ENCODE assay signal across 16 cellular contexts in genomic region chr5:142114686-142115085, GRCh38.
"Had no signal": no experiment of that assay in that cellular context is flagged by ENCODE, and none has a peak within 500 bp of the region (broad histone marks: within the 10 kb centered on the region; RNA-seq: fewer than 3 reads in every experiment).

No MANE protein-coding gene starts in this region.

- H3K27ac Mint-ChIP-seq: activated naive CD8-positive, alpha-beta T cell treated with anti-CD3 and anti-CD28 coated beads, Interleukin-2, amount 10 ng/mL, durations not matched to agents 7 days and 5 days; endodermal cell; nephron; T-helper 2 cell treated with Interferon-gamma antibody and Interleukin-4, amounts not matched to agents 5 μg/mL and 100 μg/mL, for 36 hours had no signal

- H3K27ac ChIP-seq: left lung, prostate gland, stomach had no signal

- H3K4me1 ChIP-seq: prostate gland had no signal

- ATAC-seq: left lung, sciatic nerve had no signal

- H3K9me3 Mint-ChIP-seq: activated naive CD8-positive, alpha-beta T cell treated with anti-CD3 and anti-CD28 coated beads, Interleukin-2, amount 10 ng/mL, durations not matched to agents 7 days and 5 days; endodermal cell; nephron; T-helper 2 cell treated with Interferon-gamma antibody and Interleukin-4, amounts not matched to agents 5 μg/mL and 100 μg/mL, for 36 hours had no signal

- H3K27me3 Mint-ChIP-seq: activated naive CD8-positive, alpha-beta T cell treated with anti-CD3 and anti-CD28 coated beads, Interleukin-2, amount 10 ng/mL, durations not matched to agents 7 days and 5 days had no signal

- H3K36me3 ChIP-seq: left lung, prostate gland, stomach had no signal

- H3K4me3 ChIP-seq: dorsolateral prefrontal cortex, left lung, prostate gland, stomach had no signal

- DNase-seq: activated CD4-positive, alpha-beta T cell treated with anti-CD3 and anti-CD28 coated beads, Interleukin-2, amount 50 U/mL, for 1 hour; activated naive CD8-positive, alpha-beta T cell treated with anti-CD3 and anti-CD28 coated beads, Interleukin-2, amount 10 ng/mL, durations not matched to agents 7 days and 5 days; activated T-cell treated with anti-CD3 and anti-CD28 coated beads for 4 hours; anterior cingulate cortex; dorsolateral prefrontal cortex; endodermal cell; islet precursor cell; left lung; mesendoderm; nucleus accumbens; stimulated activated CD4-positive, alpha-beta T cell treated with anti-CD3 and anti-CD28 coated beads, Interleukin-1b, Interleukin-23, amount 100 ng/mL, for 48 hours; stomach had no signal

- H3K4me3 Mint-ChIP-seq: activated naive CD8-positive, alpha-beta T cell treated with anti-CD3 and anti-CD28 coated beads, Interleukin-2, amount 10 ng/mL, durations not matched to agents 7 days and 5 days; endodermal cell; nephron; T-helper 2 cell treated with Interferon-gamma antibody and Interleukin-4, amounts not matched to agents 5 μg/mL and 100 μg/mL, for 36 hours had no signal

- H3K9me3 ChIP-seq: left lung, prostate gland, stomach had no signal

- H3K27me3 ChIP-seq: dorsolateral prefrontal cortex, left lung, stomach had no signal
